In the genomic region with DNA sequence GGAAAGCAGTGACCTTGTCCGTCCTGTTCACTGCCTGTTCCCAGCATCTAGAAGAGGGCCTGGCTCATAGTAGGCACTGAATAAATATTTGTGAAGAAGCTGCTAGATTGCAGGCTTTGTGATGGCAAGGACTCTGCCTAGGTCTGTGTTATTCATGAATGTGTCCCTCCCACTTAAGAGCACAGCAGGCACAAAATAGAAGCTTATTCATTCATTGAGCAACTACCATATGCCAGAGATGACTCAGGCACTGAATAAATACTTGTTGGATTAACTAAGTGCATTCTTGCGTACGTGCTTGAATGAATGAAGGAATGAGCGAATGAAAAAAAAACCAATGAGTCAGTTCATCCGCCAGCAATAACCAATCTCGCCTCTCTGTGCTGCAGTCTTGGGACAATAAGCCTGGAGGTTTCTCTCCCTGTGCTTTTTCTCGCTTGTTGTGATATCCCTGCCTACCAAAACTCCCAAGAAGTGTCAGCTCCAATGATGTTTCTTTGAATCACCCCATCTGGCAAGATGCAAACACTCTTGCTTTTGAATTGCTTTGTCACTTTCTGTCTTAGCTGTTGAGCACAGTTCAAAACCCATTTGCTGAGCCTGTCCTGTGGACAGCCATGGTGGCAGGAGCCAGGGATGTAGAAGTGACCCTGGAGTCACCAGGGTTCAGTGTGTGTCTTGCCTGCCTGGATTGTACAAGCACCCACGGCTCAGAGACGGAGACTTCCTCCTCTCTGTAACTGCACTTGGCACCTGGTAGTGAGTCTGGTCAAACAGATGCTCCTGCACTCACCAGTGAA, we compare ENCODE assay signal across 1 cellular context.
A peak's percentile ranks its signal among the peaks of the same experiment; 100 is the strongest.
TF ChIP-seq lines count a peak whose summit lies in the region.

No MANE protein-coding gene starts in this region.

TF ChIP-seq in HCT116, 20 proteins besides CTCF, POLR2A, EP300 and RAD21 (continued from another document):
- TF ChIP-seq, protein P1, sequence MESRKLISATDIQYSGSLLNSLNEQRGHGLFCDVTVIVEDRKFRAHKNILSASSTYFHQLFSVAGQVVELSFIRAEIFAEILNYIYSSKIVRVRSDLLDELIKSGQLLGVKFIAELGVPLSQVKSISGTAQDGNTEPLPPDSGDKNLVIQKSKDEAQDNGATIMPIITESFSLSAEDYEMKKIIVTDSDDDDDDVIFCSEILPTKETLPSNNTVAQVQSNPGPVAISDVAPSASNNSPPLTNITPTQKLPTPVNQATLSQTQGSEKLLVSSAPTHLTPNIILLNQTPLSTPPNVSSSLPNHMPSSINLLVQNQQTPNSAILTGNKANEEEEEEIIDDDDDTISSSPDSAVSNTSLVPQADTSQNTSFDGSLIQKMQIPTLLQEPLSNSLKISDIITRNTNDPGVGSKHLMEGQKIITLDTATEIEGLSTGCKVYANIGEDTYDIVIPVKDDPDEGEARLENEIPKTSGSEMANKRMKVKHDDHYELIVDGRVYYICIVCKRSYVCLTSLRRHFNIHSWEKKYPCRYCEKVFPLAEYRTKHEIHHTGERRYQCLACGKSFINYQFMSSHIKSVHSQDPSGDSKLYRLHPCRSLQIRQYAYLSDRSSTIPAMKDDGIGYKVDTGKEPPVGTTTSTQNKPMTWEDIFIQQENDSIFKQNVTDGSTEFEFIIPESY (IDR thresholded peaks at IDR 0.05; ENCODE audit: extremely low read depth, insufficient replicate concordance, low read length), result no peak
- TF ChIP-seq SP1 (IDR thresholded peaks at IDR 0.05; ENCODE audit: low read depth) (peak; percentile 62), EZH2phosphoT487 (IDR thresholded peaks at IDR 0.05; ENCODE audit: borderline replicate concordance) (no peak)
- TF ChIP-seq, protein P2, sequence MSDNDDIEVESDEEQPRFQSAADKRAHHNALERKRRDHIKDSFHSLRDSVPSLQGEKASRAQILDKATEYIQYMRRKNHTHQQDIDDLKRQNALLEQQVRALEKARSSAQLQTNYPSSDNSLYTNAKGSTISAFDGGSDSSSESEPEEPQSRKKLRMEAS (IDR thresholded peaks at IDR 0.05), result no peak
TF ChIP-seq in HCT116: peak in this region for 7.
